In the genomic region with DNA sequence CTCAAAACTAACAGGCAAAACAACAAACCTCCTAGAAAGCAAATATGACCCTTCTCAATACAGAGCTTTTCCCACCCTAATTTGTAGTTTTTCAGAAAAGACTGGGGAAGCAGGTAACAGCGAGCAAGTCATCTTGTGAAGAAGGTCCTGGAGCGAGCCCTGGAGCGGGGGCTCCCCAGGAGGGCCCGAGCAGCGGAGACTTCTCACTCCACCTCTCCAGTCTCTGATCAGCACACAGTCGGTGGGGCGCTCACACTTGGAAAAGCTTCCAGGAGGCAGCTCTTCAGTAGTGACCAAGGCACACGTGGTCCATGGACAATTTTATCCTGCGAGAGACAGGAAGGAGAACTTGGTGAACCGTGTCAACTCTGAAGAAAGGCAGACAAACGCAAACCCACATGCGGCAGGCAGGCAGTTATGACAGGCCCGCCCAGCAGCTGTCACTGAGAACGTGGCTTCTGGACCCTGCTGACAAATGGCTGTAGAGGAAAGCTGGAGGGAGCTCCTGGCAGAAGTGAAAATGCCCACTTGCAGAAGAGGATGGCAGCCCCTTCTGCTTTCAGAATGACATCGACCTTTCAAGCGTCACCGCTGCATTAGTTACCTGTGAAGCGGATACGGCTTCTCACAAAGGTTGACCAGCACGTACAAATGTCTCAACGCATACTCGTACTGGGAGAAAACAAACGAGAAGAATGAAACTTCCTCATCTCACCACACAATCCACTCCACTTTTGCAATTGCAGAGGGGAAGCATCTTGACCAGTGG, we compare ENCODE assay signal across 9 cellular contexts. TPM values are rescaled to one million over a fixed set of nuclear protein-coding genes. Genes with fewer than 3 reads are reported as not detected.
A peak's percentile ranks its signal among the peaks of the same experiment; 100 is the strongest.
DNase-seq lines count a peak whose midpoint lies in the region; ATAC-seq and TF ChIP-seq lines count a peak whose summit lies in the region.
"Had no signal": no experiment of that assay in that cellular context is flagged by ENCODE, and none has a peak within 500 bp of the region (broad histone marks: within the 10 kb centered on the region; RNA-seq: fewer than 3 reads in every experiment).

No MANE protein-coding gene starts in this region.

- H3K9me3 ChIP-seq in Karpas-422 (ENCODE audit: low read length) = no peaks in the 10 kb centered on the region

- no peaks in the 10 kb centered on the region for H3K9me3 Mint-ChIP-seq in type B pancreatic cell

- H3K4me2 ChIP-seq in Karpas-422 (ENCODE audit: low read depth, low read length, poor library complexity, severe bottlenecking) = no peak overlapping the region

- TF ChIP-seq CTCF in type B pancreatic cell (conservative IDR thresholded peaks at IDR 0.05) = no peak

- H3K4me1 Mint-ChIP-seq in type B pancreatic cell (ENCODE audit: unreplicated experiment) = no peaks in the 10 kb centered on the region

- no peaks in the 10 kb centered on the region for H3K79me2 ChIP-seq in Karpas-422 (ENCODE audit: low read length)

- H3K9ac ChIP-seq in Karpas-422 (ENCODE audit: low read length) = no peak overlapping the region

- H3K27ac ChIP-seq in Karpas-422 (ENCODE audit: low read length) = no peak overlapping the region

- no peaks in the 10 kb centered on the region for H3K27me3 ChIP-seq in Karpas-422 (ENCODE audit: low read length)

- H4K20me1 ChIP-seq in Karpas-422 (ENCODE audit: insufficient read depth, low read depth, low read length) = no peaks in the 10 kb centered on the region

- peaks cover 4% of the 10 kb centered on the region for H3K36me3 Mint-ChIP-seq in type B pancreatic cell

- no peak overlapping the region for H3K4me3 Mint-ChIP-seq in type B pancreatic cell

- no peaks in the 10 kb centered on the region for H3K27me3 Mint-ChIP-seq in type B pancreatic cell

- H3K36me3 ChIP-seq in Karpas-422 (ENCODE audit: insufficient read depth, low read length) = no peaks in the 10 kb centered on the region

- intact Hi-C loops in left colon (cut with DNase I, micrococcal nuclease) = no loop called here

- DNase-seq in Karpas-422 (peak; percentile 66), left colon (no peak), retina (no peak), HT-29 (ENCODE audit: low spot score) (no peak), KG1 (lab: John Stamatoyannopoulos, UW) (no peak), type B pancreatic cell (ENCODE audit: extremely low spot score, unreplicated experiment) (no peak)
- DNase-seq: stimulated activated CD4-positive, alpha-beta T cell treated with anti-CD3 and anti-CD28 coated beads, Interleukin-15, amount 100 ng/mL, for 24 hours had no signal

- H3K27ac Mint-ChIP-seq in type B pancreatic cell = no peak overlapping the region

- no peak overlapping the region for H2AFZ ChIP-seq in Karpas-422 (ENCODE audit: low read length)

- H3K9me2 ChIP-seq in Karpas-422 (replicated peaks; ENCODE audit: insufficient read depth, low read length) = no peaks in the 10 kb centered on the region

- no peak overlapping the region for H3K4me3 ChIP-seq in Karpas-422 (ENCODE audit: low read length)

- no peaks in the 10 kb centered on the region for H3K4me1 ChIP-seq in Karpas-422 (ENCODE audit: low read length)

- ATAC-seq in GM18499 (IDR thresholded peaks at IDR 0.05; ENCODE audit: insufficient read depth, unreplicated experiment) (peak; percentile 90), GM21717 (IDR thresholded peaks at IDR 0.05; ENCODE audit: unreplicated experiment) (peak; percentile 89), left colon (peak; percentile 40)

RNA-seq across cellular contexts. Expression of gene LGMN, which starts 44.2 kb away (rescaled TPM):
- not detected in 2 replicates for total RNA-seq in Karpas-422 (2014; rRNA removed; shearing (Covaris generic); ENCODE audit: low replicate concordance)
- total RNA-seq in left colon (100 to 1,000 TPM in 1 of 2 donors, 10 to 100 TPM in 1; 70.8 to 125 TPM), type B pancreatic cell (ENCODE audit: low replicate concordance) (71.2 and 80.3 TPM in 2 replicates)
- total RNA-seq in HT-29 (2014; rRNA removed; shearing (Covaris generic)) = 51.5 and 62.2 TPM in 2 replicates

Comparison
In these comparisons a context has a peak if more than half of its experiments do, and no peak if none do; other contexts are left out.
1. ATAC-seq: peak in every context shown above with its lines; median percentile 90 in GM18499; 89 in GM21717; 40 in left colon.
2. RNA of gene LGMN, which starts 44.2 kb away (total RNA-seq): 70.8 to 125 TPM in left colon, 71.2 to 80.3 TPM in type B pancreatic cell and 51.5 to 62.2 TPM in HT-29; not detected in Karpas-422; every median in the first group is over 10 times any median in the second.